ENCODE assay signal across 8 cellular contexts in the genomic region with DNA sequence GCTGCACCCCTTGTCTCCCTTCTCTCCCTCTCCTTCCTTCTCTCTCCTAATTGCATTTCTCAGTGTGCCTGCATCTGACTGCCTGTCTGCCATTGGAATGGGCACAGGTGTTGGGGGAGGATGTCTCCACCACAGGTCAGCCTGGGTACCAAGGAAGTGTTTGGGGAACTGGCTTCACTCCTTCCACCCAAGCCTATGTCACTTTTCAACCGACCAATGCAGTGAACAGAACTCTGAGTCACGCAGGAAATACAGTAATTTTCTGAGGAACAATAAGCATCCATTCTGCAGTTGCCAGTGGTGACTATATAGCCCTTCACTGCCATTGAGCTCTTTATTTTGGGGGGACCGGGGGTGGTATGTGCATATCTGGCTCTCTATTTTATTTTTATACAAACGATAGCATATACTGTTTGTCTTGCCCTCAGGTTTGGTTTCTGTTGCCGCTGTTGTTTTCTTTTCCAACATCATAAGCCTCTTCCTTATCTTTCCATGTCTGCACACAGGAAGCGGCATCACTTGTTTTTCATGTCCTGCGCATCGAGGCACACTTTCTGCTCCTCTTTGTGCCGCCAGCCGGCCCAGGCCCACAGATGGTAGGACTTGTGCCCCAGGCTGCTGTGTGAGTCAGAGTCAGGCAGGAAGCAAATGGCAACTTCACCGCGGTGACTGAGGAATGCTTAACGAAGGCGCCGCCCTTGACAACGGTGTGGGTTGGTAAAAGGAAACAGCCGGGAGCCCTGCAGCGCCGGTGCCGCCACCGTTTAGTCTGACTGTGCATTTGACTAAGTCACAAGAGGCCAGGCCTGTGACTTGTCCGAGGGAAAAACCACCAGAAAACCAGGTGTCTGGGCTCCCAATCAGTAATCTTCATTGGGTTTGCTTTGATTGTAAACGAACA. TPM values are rescaled to one million over a fixed set of nuclear protein-coding genes. Genes with fewer than 3 reads are reported as not detected.
DNase-seq lines count a peak whose midpoint lies in the region; ATAC-seq and TF ChIP-seq lines count a peak whose summit lies in the region.

No MANE protein-coding gene starts in this region.

- in situ Hi-C loops in ACHN (cut with HindIII; ENCODE audit: low pct_ligation_motif_present, low pct_unique_long_range_greater_than_20kb, low sequenced_read_pairs), result no loop called here

- H3K27ac ChIP-seq in suprapubic skin, result peak overlapping the region; percentile 70

- no peak for TF ChIP-seq POLR2A in suprapubic skin (IDR thresholded peaks at IDR 0.05)

- WGBS in suprapubic skin, result 18% methylated on average over 23 of the region's 23 CpGs

- H3K27me3 ChIP-seq in suprapubic skin, result no peaks in the 10 kb centered on the region

- no peak for TF ChIP-seq CTCF in suprapubic skin (IDR thresholded peaks at IDR 0.05)

- no peak overlapping the region for H3K4me3 ChIP-seq in suprapubic skin

- peaks cover 42% of the 10 kb centered on the region for H3K4me1 ChIP-seq in suprapubic skin

- H3K9me3 ChIP-seq in suprapubic skin, result no peaks in the 10 kb centered on the region

- peak; percentile 12; the same call in 1 of the 2 replicates for TF ChIP-seq RAD21 in Ishikawa (IDR thresholded peaks at IDR 0.05; ENCODE audit: low read depth)

- peak; percentile 94 for DNase-seq in ACHN
- DNase-seq in SHP77 treated with DMSO at 0.1 percent for 48 hours (lab: John Stamatoyannopoulos, UW), result peak; percentile 45
- DNase-seq in activated gamma-delta T cell treated with Interleukin-2 at 50 U/mL for 16 hours, result peak; percentile 75
- DNase-seq in foreskin melanocyte, result peak; percentile 91
- DNase-seq in nucleus accumbens (lab: John Stamatoyannopoulos, UW), result peak in 45 of 56 donors; percentile 12 to 89 (median 51)
- DNase-seq in suprapubic skin (ENCODE audit: low spot score in 2 of 2), result peak; percentile 92 to 95

- TF ChIP-seq EP300 in Ishikawa (IDR thresholded peaks at IDR 0.05; ENCODE audit: borderline replicate concordance) (no peak), suprapubic skin (IDR thresholded peaks at IDR 0.05) (no peak)

- H3K36me3 ChIP-seq in suprapubic skin, result no peaks in the 10 kb centered on the region

- peak; percentile 56 for ATAC-seq in GM19372 (IDR thresholded peaks at IDR 0.05; ENCODE audit: low read depth, unreplicated experiment)

TF ChIP-seq in Ishikawa, 13 proteins besides CTCF, POLR2A, EP300 and RAD21:
- no peak for TF ChIP-seq EGR1 (IDR thresholded peaks at IDR 0.05)
- TF ChIP-seq CREB1 (IDR thresholded peaks at IDR 0.05; ENCODE audit: low read depth), result no peak
- TF ChIP-seq, protein P1, sequence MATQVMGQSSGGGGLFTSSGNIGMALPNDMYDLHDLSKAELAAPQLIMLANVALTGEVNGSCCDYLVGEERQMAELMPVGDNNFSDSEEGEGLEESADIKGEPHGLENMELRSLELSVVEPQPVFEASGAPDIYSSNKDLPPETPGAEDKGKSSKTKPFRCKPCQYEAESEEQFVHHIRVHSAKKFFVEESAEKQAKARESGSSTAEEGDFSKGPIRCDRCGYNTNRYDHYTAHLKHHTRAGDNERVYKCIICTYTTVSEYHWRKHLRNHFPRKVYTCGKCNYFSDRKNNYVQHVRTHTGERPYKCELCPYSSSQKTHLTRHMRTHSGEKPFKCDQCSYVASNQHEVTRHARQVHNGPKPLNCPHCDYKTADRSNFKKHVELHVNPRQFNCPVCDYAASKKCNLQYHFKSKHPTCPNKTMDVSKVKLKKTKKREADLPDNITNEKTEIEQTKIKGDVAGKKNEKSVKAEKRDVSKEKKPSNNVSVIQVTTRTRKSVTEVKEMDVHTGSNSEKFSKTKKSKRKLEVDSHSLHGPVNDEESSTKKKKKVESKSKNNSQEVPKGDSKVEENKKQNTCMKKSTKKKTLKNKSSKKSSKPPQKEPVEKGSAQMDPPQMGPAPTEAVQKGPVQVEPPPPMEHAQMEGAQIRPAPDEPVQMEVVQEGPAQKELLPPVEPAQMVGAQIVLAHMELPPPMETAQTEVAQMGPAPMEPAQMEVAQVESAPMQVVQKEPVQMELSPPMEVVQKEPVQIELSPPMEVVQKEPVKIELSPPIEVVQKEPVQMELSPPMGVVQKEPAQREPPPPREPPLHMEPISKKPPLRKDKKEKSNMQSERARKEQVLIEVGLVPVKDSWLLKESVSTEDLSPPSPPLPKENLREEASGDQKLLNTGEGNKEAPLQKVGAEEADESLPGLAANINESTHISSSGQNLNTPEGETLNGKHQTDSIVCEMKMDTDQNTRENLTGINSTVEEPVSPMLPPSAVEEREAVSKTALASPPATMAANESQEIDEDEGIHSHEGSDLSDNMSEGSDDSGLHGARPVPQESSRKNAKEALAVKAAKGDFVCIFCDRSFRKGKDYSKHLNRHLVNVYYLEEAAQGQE (IDR thresholded peaks at IDR 0.05; ENCODE audit: low read depth), result no peak
- TF ChIP-seq YY1 (IDR thresholded peaks at IDR 0.05; ENCODE audit: low read depth), result peak; percentile 71; the same call in 1 of the 2 replicates
- TF ChIP-seq, protein P2, sequence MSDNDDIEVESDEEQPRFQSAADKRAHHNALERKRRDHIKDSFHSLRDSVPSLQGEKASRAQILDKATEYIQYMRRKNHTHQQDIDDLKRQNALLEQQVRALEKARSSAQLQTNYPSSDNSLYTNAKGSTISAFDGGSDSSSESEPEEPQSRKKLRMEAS (IDR thresholded peaks at IDR 0.05), result peak; percentile 61
- TF ChIP-seq NFIC (IDR thresholded peaks at IDR 0.05), result no peak
- TF ChIP-seq TCF12 (IDR thresholded peaks at IDR 0.05; ENCODE audit: low read depth), result no peak
- TF ChIP-seq, protein P3, sequence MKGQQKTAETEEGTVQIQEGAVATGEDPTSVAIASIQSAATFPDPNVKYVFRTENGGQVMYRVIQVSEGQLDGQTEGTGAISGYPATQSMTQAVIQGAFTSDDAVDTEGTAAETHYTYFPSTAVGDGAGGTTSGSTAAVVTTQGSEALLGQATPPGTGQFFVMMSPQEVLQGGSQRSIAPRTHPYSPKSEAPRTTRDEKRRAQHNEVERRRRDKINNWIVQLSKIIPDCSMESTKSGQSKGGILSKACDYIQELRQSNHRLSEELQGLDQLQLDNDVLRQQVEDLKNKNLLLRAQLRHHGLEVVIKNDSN (IDR thresholded peaks at IDR 0.05), result no peak
- TF ChIP-seq ZBTB7A (IDR thresholded peaks at IDR 0.05; ENCODE audit: low read depth), result no peak
- TF ChIP-seq TAF1 (IDR thresholded peaks at IDR 0.05; ENCODE audit: low read depth), result 0 out of 2 replicates have a peak, but pooled peaks have one; percentile 46
- TF ChIP-seq TEAD4 (IDR thresholded peaks at IDR 0.05), result peak; percentile 58
- TF ChIP-seq CEBPB (IDR thresholded peaks at IDR 0.05), result peak; percentile 5; the same call in 1 of the 2 replicates
- no peak for TF ChIP-seq FOXM1 (IDR thresholded peaks at IDR 0.05; ENCODE audit: borderline replicate concordance, low read depth)

RNA-seq across cellular contexts. Expression of a gene that starts 21.1 kb away (rescaled TPM):
- 10 to 100 TPM; 77.4 to 85.6 (median 80.3) TPM for total RNA-seq in suprapubic skin

RNA-seq across cellular contexts. Expression of a gene that starts 58.8 kb away (rescaled TPM):
- total RNA-seq in suprapubic skin, result 1 to 10 TPM in 2 of 4 donors, under 1 TPM in 2; 0.97 to 4.6 (median 2.2) TPM
